8 cellular contexts compared by ENCODE assay signal in the genomic region with DNA sequence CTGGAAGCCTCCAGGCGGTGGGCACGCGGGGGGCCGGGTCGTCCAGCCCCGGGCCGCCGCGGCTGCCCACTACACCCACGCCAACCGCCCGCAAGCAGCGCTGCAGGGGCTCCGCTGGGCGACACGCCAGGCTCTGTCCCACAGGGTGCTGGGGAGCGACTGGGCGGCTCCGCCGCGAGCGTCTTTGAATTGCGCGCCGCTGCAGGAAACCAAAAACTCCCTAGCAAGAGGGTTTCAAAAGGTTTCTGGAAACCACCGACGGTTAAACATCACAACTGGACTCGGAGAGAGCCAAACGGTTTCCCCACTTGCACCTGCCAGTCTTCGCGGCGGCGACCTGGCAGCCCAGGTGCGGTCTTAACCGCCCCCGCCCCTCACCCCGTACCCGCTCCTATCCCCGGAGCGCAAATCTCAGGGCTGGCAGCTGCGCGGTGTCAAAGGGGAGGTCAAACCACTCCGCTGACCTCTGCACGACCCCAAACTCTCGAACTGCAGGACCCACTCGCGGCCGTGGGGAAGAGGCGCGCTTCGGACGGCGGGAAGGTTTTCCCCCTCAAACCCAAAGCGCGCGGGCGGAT. TPM values are rescaled to one million over a fixed set of nuclear protein-coding genes. Genes with fewer than 3 reads are reported as not detected.
DNase-seq lines count a peak whose midpoint lies in the region; ATAC-seq and TF ChIP-seq lines count a peak whose summit lies in the region.

No MANE protein-coding gene starts in this region.

- peak; percentile 64 for ATAC-seq in GM18517 (IDR thresholded peaks at IDR 0.05; ENCODE audit: unreplicated experiment)

- H3K4me3 ChIP-seq in HFF-Myc (replicated peaks; ENCODE audit: low read depth, low read length) (peak overlapping the region; percentile 12; the same call in 1 of the 2 replicates), left ventricle myocardium inferior (peak overlapping the region; percentile 72), skeletal muscle satellite cell (ENCODE audit: low read length) (peak overlapping the region; percentile 39)

- TF ChIP-seq CTCF in HFF-Myc (IDR thresholded peaks at IDR 0.05; ENCODE audit: low read depth, low read length, missing control alignments) (no peak), left ventricle myocardium inferior (IDR thresholded peaks at IDR 0.05; ENCODE audit: borderline replicate concordance) (no peak)

- H3K27ac ChIP-seq in left ventricle myocardium inferior (replicated peaks): peak overlapping the region; percentile 58

- H3K9me3 ChIP-seq in left ventricle myocardium inferior (replicated peaks) (no peaks in the 10 kb centered on the region), skeletal muscle satellite cell (replicated peaks; ENCODE audit: low read length) (no peaks in the 10 kb centered on the region)

- DNase-seq in HFF-Myc (ENCODE audit: extremely low read depth, low read depth): no peak
- DNase-seq in NCI-H1105 treated with DMSO at 0.1 percent for 48 hours (lab: John Stamatoyannopoulos, UW): peak; percentile 68
- peak; percentile 90 for DNase-seq in activated effector memory CD4-positive, alpha-beta T cell treated with anti-CD3 and anti-CD28 coated beads, Interleukin-2, amount 50 U/mL, for 16 hours
- DNase-seq in left ventricle myocardium inferior: peak; percentile 44
- DNase-seq in NCI-H526 treated with DMSO at 0.1 percent for 48 hours (lab: John Stamatoyannopoulos, UW): no peak
- no peak for DNase-seq in NCI-H226

- H3K4me1 ChIP-seq in left ventricle myocardium inferior (peaks cover 41% of the 10 kb centered on the region), skeletal muscle satellite cell (ENCODE audit: control insufficient read depth, insufficient read depth, low read length) (peaks cover 24% of the 10 kb centered on the region)

- H3K9ac ChIP-seq in skeletal muscle satellite cell (ENCODE audit: low read depth, low read length): no peak overlapping the region

- H3K27me3 ChIP-seq in left ventricle myocardium inferior (ENCODE audit: low read depth) (peaks cover 84% of the 10 kb centered on the region), skeletal muscle satellite cell (ENCODE audit: control insufficient read depth, insufficient read depth, low read length) (peaks cover 95% of the 10 kb centered on the region)

- peak overlapping the region; percentile 80 for H3K4me2 ChIP-seq in skeletal muscle satellite cell (ENCODE audit: low read length)

- H3K36me3 ChIP-seq in left ventricle myocardium inferior: no peaks in the 10 kb centered on the region
- H3K36me3 ChIP-seq in skeletal muscle satellite cell (ENCODE audit: insufficient read depth, low read length): no peaks in the 10 kb centered on the region

- intact Hi-C loops in left ventricle myocardium inferior (cut with micrococcal nuclease): loop anchor here (10.0 kb wide), 1 partner anchor 92 kb away; no protein-coding TSS in a partner anchor

RNA-seq across cellular contexts. Expression of a gene that starts 1.0 kb away (rescaled TPM):
- total RNA-seq in left ventricle myocardium inferior: 3.2 TPM
- total RNA-seq in skeletal muscle satellite cell (2012; rRNA removed): 0.22 TPM in 1 of 2 replicates, not detected in the other

Comparison
In these comparisons a context has a peak if more than half of its experiments do, and no peak if none do; other contexts are left out.
1. DNase-seq: peak in NCI-H1105 treated with DMSO at 0.1 percent for 48 hours (single experiment), activated effector memory CD4-positive, alpha-beta T cell treated with anti-CD3 and anti-CD28 coated beads, Interleukin-2, amount 50 U/mL, for 16 hours (single experiment) and left ventricle myocardium inferior (single experiment); none in HFF-Myc (single experiment), NCI-H526 treated with DMSO at 0.1 percent for 48 hours (single experiment) and NCI-H226 (single experiment).
2. H3K4me3 ChIP-seq: peak in every context shown above with its lines; median percentile 72 in left ventricle myocardium inferior; 39 in skeletal muscle satellite cell; 12 in HFF-Myc.